In the genomic region with DNA sequence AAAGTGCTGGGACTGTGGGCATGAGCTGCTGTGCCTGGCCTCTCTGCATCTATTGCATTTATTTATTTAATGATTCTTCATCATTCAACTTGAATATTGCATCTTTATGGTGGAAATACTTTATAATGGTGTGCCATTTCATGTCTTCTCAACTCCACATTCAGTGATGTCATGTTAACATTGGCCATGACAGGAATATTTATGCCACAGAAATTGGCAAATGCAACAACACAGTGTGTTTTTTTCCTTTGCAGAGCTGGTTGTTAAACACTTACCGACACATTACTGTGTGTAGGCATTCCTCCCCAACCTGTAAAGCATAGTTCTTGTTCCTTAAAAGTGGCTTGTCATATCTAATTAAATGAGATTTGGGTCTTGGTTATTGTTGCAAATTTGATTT, we compare ENCODE assay signal across 23 cellular contexts.
"Had no signal": no experiment of that assay in that cellular context is flagged by ENCODE, and none has a peak within 500 bp of the region (broad histone marks: within the 10 kb centered on the region; RNA-seq: fewer than 3 reads in every experiment).

No MANE protein-coding gene starts in this region.

- H3K27ac ChIP-seq: epithelial cell of prostate, esophagus squamous epithelium, gastroesophageal sphincter, heart left ventricle, hepatocyte, left lung, lower lobe of right lung had no signal

- H3K4me2 ChIP-seq: hepatocyte had no signal

- H3K36me3 ChIP-seq: esophagus squamous epithelium, gastroesophageal sphincter, heart left ventricle, left lung, lower lobe of right lung had no signal

- H3K4me1 ChIP-seq: gastroesophageal sphincter, lower lobe of right lung had no signal

- H3K27me3 ChIP-seq: esophagus squamous epithelium, gastroesophageal sphincter, heart left ventricle, hepatocyte, left lung had no signal

- H2AFZ ChIP-seq: hepatocyte had no signal

- H3K9me3 ChIP-seq: esophagus squamous epithelium, left lung, lower lobe of right lung had no signal

- DNase-seq: cortex of kidney; effector CD8-positive, alpha-beta T cell; effector memory CD8-positive, alpha-beta T cell; endodermal cell; erythroblast; esophagus squamous epithelium; foreskin fibroblast; foreskin melanocyte; heart left ventricle; hypothalamus; immature natural killer cell; islet precursor cell; kidney; kidney glomerular epithelial cell; left lung; left ventricle myocardium superior; lower lobe of right lung; mesenchymal stem cell; naive thymus-derived CD4-positive, alpha-beta T cell had no signal

- ATAC-seq: effector memory CD8-positive, alpha-beta T cell; esophagus mucosa; gastroesophageal sphincter; heart left ventricle; left lung; left ventricle myocardium superior; lower lobe of right lung; naive thymus-derived CD4-positive, alpha-beta T cell had no signal

- H3K79me2 ChIP-seq: hepatocyte had no signal

- H3K4me3 ChIP-seq: esophagus squamous epithelium, gastroesophageal sphincter, heart left ventricle, hepatocyte, left lung, lower lobe of right lung had no signal
